8 cellular contexts compared by ENCODE assay signal in the genomic region with DNA sequence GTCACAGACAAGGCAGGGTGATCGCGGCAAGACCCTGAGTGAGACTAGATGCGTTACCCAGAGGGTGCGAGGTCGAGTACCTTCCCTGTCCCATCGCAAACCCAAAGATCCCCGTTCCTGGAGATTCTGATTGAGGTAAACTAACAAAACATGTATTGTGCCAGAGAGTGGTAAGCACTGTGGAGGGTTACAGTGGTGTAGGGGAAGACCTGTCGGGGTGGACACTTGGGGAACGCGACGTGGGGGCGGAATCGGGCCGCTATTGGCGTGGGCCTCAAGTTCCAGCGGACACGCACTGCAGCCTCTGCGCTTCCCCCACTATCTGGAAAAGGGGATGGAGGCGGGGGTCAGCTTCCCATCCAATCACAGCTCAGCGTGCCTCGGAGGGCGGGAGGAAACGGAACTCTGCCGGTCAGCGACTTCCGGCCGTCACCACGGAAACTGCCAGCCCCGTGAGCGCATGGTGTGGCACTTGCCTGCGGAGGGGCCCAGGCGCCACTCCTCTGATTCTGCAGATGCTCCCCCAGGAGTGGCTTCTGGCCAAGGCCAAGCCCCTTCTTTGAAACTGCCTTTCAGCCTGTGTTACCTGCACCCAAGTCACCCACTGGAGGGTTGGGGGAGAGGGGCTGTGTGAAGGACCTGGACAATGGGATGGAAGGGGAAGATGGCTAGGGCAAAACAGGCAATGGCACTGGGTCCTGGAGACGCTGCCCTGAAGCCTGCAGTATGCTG. TPM values are rescaled to one million over a fixed set of nuclear protein-coding genes. Genes with fewer than 3 reads are reported as not detected.
DNase-seq lines count a peak whose midpoint lies in the region; ATAC-seq and TF ChIP-seq lines count a peak whose summit lies in the region.

No MANE protein-coding gene starts in this region.

- no peak for TF ChIP-seq CTCF in left lung (IDR thresholded peaks at IDR 0.05)

- H3K4me1 ChIP-seq in left lung, result peaks cover 29 to 61% of the 10 kb centered on the region in 2 donors

- DNase-seq in D341Med (ENCODE audit: low spot score) (peak; percentile 92), T-helper 2 cell (peak in 3 of 5 experiments; percentile 38 to 78 (median 45)), dedifferentiated amniotic fluid mesenchymal stem cell (ENCODE audit: extremely low spot score) (peak; percentile 80), left lung (peak; percentile 95), NCI-H510A treated with DMSO at 0.1 percent for 48 hours (lab: John Stamatoyannopoulos, UW) (no peak), C1 segment of cervical spinal cord (lab: John Stamatoyannopoulos, UW) (no peak)
- peak; percentile 48 to 70 for DNase-seq in stimulated activated CD4-positive, alpha-beta T cell treated with anti-CD3 and anti-CD28 coated beads, Interleukin-4, amount 100 ng/mL, for 4 hours

- H3K27me3 ChIP-seq in left lung, result peaks cover 0 to 37% of the 10 kb centered on the region in 2 donors

- no peaks in the 10 kb centered on the region for H3K9me3 ChIP-seq in left lung

- H3K36me3 ChIP-seq in left lung, result peaks cover 0 to 20% of the 10 kb centered on the region in 2 donors

- peak overlapping the region; percentile 74 to 78 for H3K4me3 ChIP-seq in left lung

- intact Hi-C loops in left lung (cut with DNase I), result no loop called here

- peak; percentile 29 for ATAC-seq in HG02759 (IDR thresholded peaks at IDR 0.05; ENCODE audit: unreplicated experiment)
- ATAC-seq in left lung, result peak; percentile 69

- peak overlapping the region; percentile 100 for H3K27ac ChIP-seq in left lung

RNA-seq across cellular contexts. Expression of a gene that starts 1.0 kb away (rescaled TPM):
- 10 to 100 TPM; 54.9 to 83.4 TPM for total RNA-seq in left lung

RNA-seq across cellular contexts. Expression of a gene that starts 4.5 kb away (rescaled TPM):
- 100 to 1,000 TPM; 107 to 120 TPM for total RNA-seq in left lung

RNA-seq across cellular contexts. Expression of a gene that starts 13.7 kb away (rescaled TPM):
- total RNA-seq in left lung, result 10 to 100 TPM; 29.6 to 33.7 TPM

RNA-seq across cellular contexts. Expression of a gene that starts 15.6 kb away (rescaled TPM):
- 100 to 1,000 TPM; 231 to 261 TPM for total RNA-seq in left lung

RNA-seq across cellular contexts. Expression of a gene that starts 39.8 kb away (rescaled TPM):
- 10 to 100 TPM; 12.7 to 17.7 TPM for total RNA-seq in left lung

Comparison
In these comparisons a context has a peak if more than half of its experiments do, and no peak if none do; other contexts are left out.
1. DNase-seq: peak in D341Med (single experiment), T-helper 2 cell (3 of 5), dedifferentiated amniotic fluid mesenchymal stem cell (single experiment), left lung (2 of 2) and stimulated activated CD4-positive, alpha-beta T cell treated with anti-CD3 and anti-CD28 coated beads, Interleukin-4, amount 100 ng/mL, for 4 hours (2 of 2); none in NCI-H510A treated with DMSO at 0.1 percent for 48 hours (single experiment) and C1 segment of cervical spinal cord (0 of 14).